Comparison of ENCODE assay signal across 1 cellular context in the genomic region with DNA sequence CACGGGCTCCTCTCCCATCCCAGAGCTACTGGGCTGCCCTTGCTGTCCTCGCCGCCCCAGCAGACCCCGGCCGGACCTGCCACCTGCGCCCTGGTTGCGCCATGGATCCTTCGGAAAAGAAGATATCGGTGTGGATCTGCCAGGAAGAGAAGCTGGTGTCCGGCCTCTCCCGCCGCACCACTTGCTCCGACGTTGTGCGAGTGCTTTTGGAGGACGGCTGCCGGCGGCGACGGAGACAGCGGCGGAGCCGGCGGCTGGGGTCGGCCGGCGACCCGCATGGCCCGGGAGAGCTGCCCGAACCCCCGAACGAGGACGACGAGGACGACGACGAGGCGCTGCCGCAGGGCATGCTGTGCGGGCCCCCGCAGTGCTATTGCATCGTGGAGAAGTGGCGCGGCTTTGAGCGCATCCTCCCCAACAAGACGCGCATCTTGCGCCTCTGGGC.
TF ChIP-seq lines count a peak whose summit lies in the region.

No MANE protein-coding gene starts in this region.

TF ChIP-seq in IMR-90, 13 proteins besides CTCF, POLR2A, EP300 and RAD21:
- TF ChIP-seq ELK1 (IDR thresholded peaks at IDR 0.05; ENCODE audit: borderline replicate concordance, low read depth, low read length) (no peak), CHD1 (IDR thresholded peaks at IDR 0.05; ENCODE audit: low read depth, low read length) (no peak), MAFK (IDR thresholded peaks at IDR 0.05; ENCODE audit: low read depth, low read length) (no peak), MAZ (IDR thresholded peaks at IDR 0.05; ENCODE audit: borderline replicate concordance, low read depth, low read length) (no peak), FOS (IDR thresholded peaks at IDR 0.05; ENCODE audit: low read depth, low read length) (no peak), BHLHE40 (IDR thresholded peaks at IDR 0.05; ENCODE audit: low read depth, low read length) (no peak), SMC3 (IDR thresholded peaks at IDR 0.05; ENCODE audit: low read depth, low read length) (no peak), RFX5 (IDR thresholded peaks at IDR 0.05; ENCODE audit: low read depth, low read length) (no peak), CEBPB (IDR thresholded peaks at IDR 0.05; ENCODE audit: low read depth, low read length) (no peak), RCOR1 (IDR thresholded peaks at IDR 0.05; ENCODE audit: insufficient replicate concordance, low read length) (no peak), USF2 (IDR thresholded peaks at IDR 0.05; ENCODE audit: low read depth, low read length) (no peak), MXI1 (IDR thresholded peaks at IDR 0.05; ENCODE audit: borderline replicate concordance, low read depth, low read length) (no peak), NFE2L2 (IDR thresholded peaks at IDR 0.05; ENCODE audit: low read depth, low read length) (no peak)
